ENCODE assay signal across 1 cellular context in genomic region chr17:57862410-57862989, GRCh38.
TF ChIP-seq lines count a peak whose summit lies in the region.

No MANE protein-coding gene starts in this region.

TF ChIP-seq in HepG2, 621 proteins besides CTCF, POLR2A, EP300 and RAD21 (continued from another document and continues in another):
- TF ChIP-seq GLMP (CRISPR knock-in tag; IDR thresholded peaks at IDR 0.05; ENCODE audit: borderline replicate concordance) (no peak), HNF4A (CRISPR knock-in tag; IDR thresholded peaks at IDR 0.05) (no peak), ZNF207 (IDR thresholded peaks at IDR 0.05; ENCODE audit: borderline replicate concordance) (no peak), ZBED4 (CRISPR knock-in tag; IDR thresholded peaks at IDR 0.05; ENCODE audit: borderline replicate concordance) (no peak), HHEX (CRISPR knock-in tag; IDR thresholded peaks at IDR 0.05) (no peak), ZNF160 (CRISPR knock-in tag; IDR thresholded peaks at IDR 0.05) (peak; percentile 66; the same call in 1 of the 2 replicates), THAP8 (CRISPR knock-in tag; IDR thresholded peaks at IDR 0.05; ENCODE audit: borderline replicate concordance) (no peak), IRF1 (CRISPR knock-in tag; IDR thresholded peaks at IDR 0.05; ENCODE audit: low read depth) (no peak), USF2 (IDR thresholded peaks at IDR 0.05; ENCODE audit: low read depth, low read length) (no peak), USF2 (CRISPR knock-in tag; IDR thresholded peaks at IDR 0.05; ENCODE audit: borderline replicate concordance) (no peak), SUZ12 (IDR thresholded peaks at IDR 0.05; ENCODE audit: low read depth, low read length) (no peak), PLSCR1 (CRISPR knock-in tag; IDR thresholded peaks at IDR 0.05; ENCODE audit: borderline replicate concordance) (no peak), AGO1 (IDR thresholded peaks at IDR 0.05; ENCODE audit: low read depth, low read length, poor library complexity, severe bottlenecking) (no peak), KLF6 (CRISPR knock-in tag; IDR thresholded peaks at IDR 0.05) (no peak), TFAP4 (IDR thresholded peaks at IDR 0.05; ENCODE audit: borderline replicate concordance, low read depth) (no peak), MLLT10 (CRISPR knock-in tag; IDR thresholded peaks at IDR 0.05) (no peak), ZNF891 (CRISPR knock-in tag; IDR thresholded peaks at IDR 0.05) (no peak; the same call in 1 of the 2 replicates), GLI4 (CRISPR knock-in tag; IDR thresholded peaks at IDR 0.05; ENCODE audit: borderline replicate concordance) (no peak), ZNF710 (CRISPR knock-in tag; IDR thresholded peaks at IDR 0.05; ENCODE audit: borderline replicate concordance) (peak; percentile 71), MYNN (CRISPR knock-in tag; IDR thresholded peaks at IDR 0.05; ENCODE audit: low read depth) (no peak), ZNF841 (CRISPR knock-in tag; IDR thresholded peaks at IDR 0.05; ENCODE audit: borderline replicate concordance) (no peak), ZKSCAN1 (IDR thresholded peaks at IDR 0.05; ENCODE audit: low read length) (no peak), SP140L (CRISPR knock-in tag; IDR thresholded peaks at IDR 0.05; ENCODE audit: borderline replicate concordance) (no peak), NCOR1 (IDR thresholded peaks at IDR 0.05; ENCODE audit: borderline replicate concordance, low read length) (no peak), PBX2 (CRISPR knock-in tag; IDR thresholded peaks at IDR 0.05) (no peak), ZNF20 (CRISPR knock-in tag; IDR thresholded peaks at IDR 0.05) (peak; percentile 77; the same call in 1 of the 2 replicates), CSRNP2 (CRISPR knock-in tag; conservative IDR thresholded peaks at IDR 0.05; ENCODE audit: low read depth) (no peak), YEATS2 (CRISPR knock-in tag; IDR thresholded peaks at IDR 0.05; ENCODE audit: borderline replicate concordance) (no peak), ZNF30 (CRISPR knock-in tag; IDR thresholded peaks at IDR 0.05) (no peak; the same call in 1 of the 2 replicates), NFIC (IDR thresholded peaks at IDR 0.05; ENCODE audit: low read length) (no peak), ZBTB21 (CRISPR knock-in tag; IDR thresholded peaks at IDR 0.05) (no peak), PTBP1 (IDR thresholded peaks at IDR 0.05; ENCODE audit: low read depth, low read length, poor library complexity, severe bottlenecking) (peak; percentile 24), KAT7 (CRISPR knock-in tag; IDR thresholded peaks at IDR 0.05; ENCODE audit: borderline replicate concordance) (no peak; the same call in 1 of the 2 replicates), ZUFSP (CRISPR knock-in tag; IDR thresholded peaks at IDR 0.05; ENCODE audit: borderline replicate concordance) (no peak), ZFP36L2 (CRISPR knock-in tag; IDR thresholded peaks at IDR 0.05) (no peak), ZNF512B (CRISPR knock-in tag; IDR thresholded peaks at IDR 0.05; ENCODE audit: borderline replicate concordance) (no peak)
